ENCODE assay signal across 12 cellular contexts in genomic region chr2:37201766-37202165, GRCh38. TPM values are rescaled to one million over a fixed set of nuclear protein-coding genes. Genes with fewer than 3 reads are reported as not detected.
A peak's percentile ranks its signal among the peaks of the same experiment; 100 is the strongest.
DNase-seq lines count a peak whose midpoint lies in the region; ATAC-seq, FAIRE-seq and TF ChIP-seq lines count a peak whose summit lies in the region.
"Had no signal": no experiment of that assay in that cellular context is flagged by ENCODE, and none has a peak within 500 bp of the region (broad histone marks: within the 10 kb centered on the region; RNA-seq: fewer than 3 reads in every experiment).

No MANE protein-coding gene starts in this region.

- TF ChIP-seq RAD21 in GM12878 (IDR thresholded peaks at IDR 0.05; ENCODE audit: insufficient read depth, low read depth, low read length): no peak

- H3K27ac ChIP-seq in SK-N-MC (peak overlapping the region; percentile 27; the same call in 1 of the 2 replicates), GM12878 (ENCODE audit: control insufficient read depth, insufficient read depth) (0 out of 2 replicates have a peak overlapping the region, but pooled peaks have one; percentile 24), body of pancreas (no peak overlapping the region)
- H3K27ac ChIP-seq: stomach had no signal

- H3K27me3 ChIP-seq in GM12878 (replicated peaks in 1 of 2; ENCODE audit: control insufficient read depth in 2 of 2, insufficient read depth in 2 of 2, low read length in 1 of 2): no peaks in the 10 kb centered on the region
- no peaks in the 10 kb centered on the region for H3K27me3 ChIP-seq in body of pancreas
- H3K27me3 ChIP-seq: stomach had no signal

- DNase-seq in activated gamma-delta T cell treated with Interleukin-2 at 50 U/mL for 16 hours (peak; percentile 49), activated gamma-delta T cell (lab: John Stamatoyannopoulos, UW) (no peak), SK-N-MC (ENCODE audit: low read depth, low spot score) (no peak), GM12878 (ENCODE audit: low read depth, low spot score) (no peak), occipital lobe (lab: John Stamatoyannopoulos, UW) (no peak), NOMO-1 treated with dmso at 0.1 percent for 144 hours (lab: John Stamatoyannopoulos, UW; ENCODE audit: unreplicated experiment) (no peak), body of pancreas (no peak)
- DNase-seq in stimulated activated CD8-positive, alpha-beta memory T cell treated with anti-CD3 and anti-CD28 coated beads, Interleukin-7, amount 100 ng/mL, for 4 hours (ENCODE audit: low read depth in 2 of 2): peak; percentile 48 to 60
- DNase-seq: AML-193, NCI-H1436 treated with DMSO at 0.1 percent for 48 hours, SHP77, stomach had no signal

- intact Hi-C loops in GM12878 (cut with micrococcal nuclease; ENCODE audit: unreplicated experiment) (no loop called here), body of pancreas (cut with DNase I) (no loop called here)

- peaks cover 80% of the 10 kb centered on the region for H3K36me3 ChIP-seq in SK-N-MC (ENCODE audit: insufficient read depth, low read length)
- H3K36me3 ChIP-seq in GM12878 (ENCODE audit: control insufficient read depth in 2 of 2, insufficient read depth in 2 of 2, low read length in 1 of 2): peaks cover 4 to 38% of the 10 kb centered on the region in 2 experiments
- peaks cover 0 to 16% of the 10 kb centered on the region in 2 donors for H3K36me3 ChIP-seq in body of pancreas (replicated peaks in 1 of 2; ENCODE audit: insufficient read depth in 1 of 2, low read depth in 2 of 2)

- CTCF ChIA-PET in GM12878 (lab: Yijun Ruan, JAX): interaction anchor here (0.6 to 1.0 kb wide), 4 partner anchors 17 to 86 kb away, joined by 3 to 4 read pairs (median 3); partner anchors contain the start of genes CEBPZ and NDUFAF7

- ATAC-seq in GM12878 (peak; percentile 21; the same call in 1 of the 3 replicates), body of pancreas (no peak)

- FAIRE-seq in GM12878 (lab: Jason Lieb, UNC): no peak

- TF ChIP-seq EP300 in GM12878 (IDR thresholded peaks at IDR 0.05; ENCODE audit: borderline replicate concordance in 1 of 2, control insufficient read depth in 1 of 2, low read depth in 2 of 2, low read length in 2 of 2): no peak

- no TSS peak for BruUV-seq in GM12878 (replicated peaks; lab: Mats Ljungman, UMichigan)

- no peak overlapping the region for H2AFZ ChIP-seq in GM12878 (ENCODE audit: control insufficient read depth, low read depth, low read length)

- H3K4me1 ChIP-seq in GM12878 (ENCODE audit: control insufficient read depth, insufficient read depth, low read length): peaks cover 5% of the 10 kb centered on the region; the same call in 1 of the 2 replicates
- peaks cover 13% of the 10 kb centered on the region for H3K4me1 ChIP-seq in body of pancreas

- H3K9ac ChIP-seq in SK-N-MC (ENCODE audit: insufficient read length) (no peak overlapping the region), GM12878 (ENCODE audit: control insufficient read depth, insufficient read depth, low read length) (no peak overlapping the region)

- in situ Hi-C loops in GM12878 (cut with MboI): no loop called here

- no peaks in the 10 kb centered on the region for H4K20me1 ChIP-seq in GM12878 (ENCODE audit: control insufficient read depth, insufficient read depth)

- RAD21 ChIA-PET in GM12878 (lab: Charles Lee; ENCODE audit: unreplicated experiment): interaction anchor here (0.6 to 1.0 kb wide), 2 partner anchors 10 to 789 kb away, joined by 3 to 4 read pairs; no protein-coding TSS in a partner anchor

- WGBS in GM12878 (ENCODE audit: insufficient coverage, insufficient replicate concordance, low lambda C conversion rate, missing lambda C conversion rate): 40% methylated on average over 1 of the region's 1 CpG
- WGBS in body of pancreas, 2 donors: 83 to 93% methylated on average over 1 of the region's 1 CpG

- POLR2A ChIA-PET in GM12878 (lab: Charles Lee): interaction anchor here (0.6 to 0.9 kb wide), 2 partner anchors 30 to 417 kb away, joined by 3 read pairs; partner anchors contain the start of gene NDUFAF7

- H3K4me3 ChIP-seq in SK-N-MC (no peak overlapping the region), GM12878 (no peak overlapping the region), body of pancreas (no peak overlapping the region)
- H3K4me3 ChIP-seq: stomach had no signal

- H3K4me2 ChIP-seq in GM12878 (ENCODE audit: control insufficient read depth, insufficient read depth): no peak overlapping the region

- H3K9me3 ChIP-seq in SK-N-MC (ENCODE audit: low read depth, low read length): peaks cover 32% of the 10 kb centered on the region
- peaks cover 9% of the 10 kb centered on the region for H3K9me3 ChIP-seq in GM12878 (replicated peaks; ENCODE audit: control insufficient read depth, insufficient read depth, low read length)
- H3K9me3 ChIP-seq in body of pancreas: peaks cover 0 to 6% (median 0%) of the 10 kb centered on the region in 3 donors

- peaks cover 38% of the 10 kb centered on the region for H3K79me2 ChIP-seq in GM12878 (ENCODE audit: control insufficient read depth, insufficient read depth, low read length)

- TF ChIP-seq CTCF in GM12878 (IDR thresholded peaks at IDR 0.05 in 2 of 3, conservative IDR thresholded peaks at IDR 0.05 in 1 of 3; ENCODE audit: control insufficient read depth in 2 of 3, extremely low read depth in 1 of 3, insufficient read depth in 1 of 3, low read depth in 3 of 3, low read length in 3 of 3): no peak; a peak in 1 of 6 replicates
- no peak for TF ChIP-seq CTCF in body of pancreas (IDR thresholded peaks at IDR 0.05)

- no peak for TF ChIP-seq POLR2A in GM12878 (IDR thresholded peaks at IDR 0.05; ENCODE audit: low read depth, low read length)
- TF ChIP-seq POLR2A in body of pancreas (IDR thresholded peaks at IDR 0.05): no peak

- SMC1A ChIA-PET in GM12878 (lab: Charles Lee; ENCODE audit: uncharacterized antibody, unreplicated experiment): interaction anchor here (1.2 to 1.7 kb wide), 2 partner anchors 17 to 22 kb away, joined by 3 to 4 read pairs; no protein-coding TSS in a partner anchor

RNA-seq across cellular contexts. Expression of gene CEBPZOS, which starts 5.5 kb away (rescaled TPM):
- 38.8 and 41.9 TPM in 2 replicates for total RNA-seq in GM12878 (2013; cell fraction: nucleolus; rRNA removed)
- total RNA-seq in GM12878 (2014; rRNA removed) (28.1 and 31.2 TPM in 2 replicates), GM12878 (2014; rRNA removed; fragmentation: Illumina TruSeq; extraction: Trizol) (26.5 and 27.1 TPM in 2 replicates), GM12878 (2021) (32.1 and 33.2 TPM in 2 replicates), occipital lobe (24.5 TPM), body of pancreas (10 to 100 TPM in 1 of 2 donors, 1 to 10 TPM in 1; 9.9 to 21.8 TPM)
- 19.9 TPM for polyA plus RNA-seq in GM12878 (2011; ENCODE audit: low read depth)
- polyA plus RNA-seq in GM12878 (2011; rRNA removed) (47.8 and 73.5 TPM in 2 replicates), GM12878 (2014; fragmentation: Illumina TruSeq; extraction: Trizol) (41.3 and 46.2 TPM in 2 replicates), GM12878 (2014; fragmentation: Nextera tagmentation; extraction: Ambion mirVana) (10 to 100 TPM; 22.9 to 50.8 TPM), GM12878 (2014; rRNA removed) (44.3 and 48.5 TPM in 2 replicates), GM12878 (2016; fragmentation: Nextera tagmentation; extraction: Ambion mirVana) (10 to 100 TPM; 36.8 to 47.9 TPM)
- polyA plus RNA-seq in GM12878 (2011; cell fraction: cytosol; rRNA removed): 25.4 and 29.8 TPM in 2 replicates
- polyA plus RNA-seq in GM12878 (2011; cell fraction: nucleus; rRNA removed): 15.9 and 16.6 TPM in 2 replicates
- polyA plus RNA-seq in GM12878 (2012): 24.8 and 30.7 TPM in 2 replicates
- polyA minus RNA-seq in GM12878 (2011; rRNA and poly(A)+ RNA removed): 12.5 and 15.9 TPM in 2 replicates
- 3.5 and 7.3 TPM in 2 replicates for polyA minus RNA-seq in GM12878 (2011; cell fraction: cytosol; rRNA and poly(A)+ RNA removed)
- 8.2 and 18.1 TPM in 2 replicates for polyA minus RNA-seq in GM12878 (2011; cell fraction: nucleus; rRNA and poly(A)+ RNA removed)

RNA-seq across cellular contexts. Expression of gene SULT6B1, which starts 13.3 kb away (rescaled TPM):
- total RNA-seq in GM12878 (2013; cell fraction: nucleolus; rRNA removed): not detected in 2 replicates
- total RNA-seq in GM12878 (2014; rRNA removed) (not detected in 2 replicates), GM12878 (2014; rRNA removed; fragmentation: Illumina TruSeq; extraction: Trizol) (not detected in 2 replicates), GM12878 (2021) (not detected in 2 replicates), occipital lobe (not detected), body of pancreas (not detected)
- not detected for polyA plus RNA-seq in GM12878 (2011; ENCODE audit: low read depth)
- polyA plus RNA-seq in GM12878 (2011; rRNA removed) (not detected in 2 replicates), GM12878 (2014; fragmentation: Illumina TruSeq; extraction: Trizol) (not detected in 2 replicates), GM12878 (2014; fragmentation: Nextera tagmentation; extraction: Ambion mirVana) (not detected), GM12878 (2014; rRNA removed) (not detected in 2 replicates), GM12878 (2016; fragmentation: Nextera tagmentation; extraction: Ambion mirVana) (not detected)
- polyA plus RNA-seq in GM12878 (2011; cell fraction: cytosol; rRNA removed): not detected in 2 replicates
- not detected in 2 replicates for polyA plus RNA-seq in GM12878 (2011; cell fraction: nucleus; rRNA removed)
- polyA plus RNA-seq in GM12878 (2012): not detected in 2 replicates
- not detected in 2 replicates for polyA minus RNA-seq in GM12878 (2011; rRNA and poly(A)+ RNA removed)
- not detected in 2 replicates for polyA minus RNA-seq in GM12878 (2011; cell fraction: cytosol; rRNA and poly(A)+ RNA removed)
- not detected in 2 replicates for polyA minus RNA-seq in GM12878 (2011; cell fraction: nucleus; rRNA and poly(A)+ RNA removed)
- total RNA-seq: stomach had no signal
- polyA plus RNA-seq: stomach had no signal

RNA-seq across cellular contexts. Expression of gene CEBPZ, which starts 29.6 kb away (rescaled TPM):
- 63.8 and 68.2 TPM in 2 replicates for total RNA-seq in GM12878 (2013; cell fraction: nucleolus; rRNA removed)
- total RNA-seq in GM12878 (2014; rRNA removed) (38.0 and 46.3 TPM in 2 replicates), GM12878 (2014; rRNA removed; fragmentation: Illumina TruSeq; extraction: Trizol) (77.3 and 89.2 TPM in 2 replicates), GM12878 (2021) (57.6 and 62.0 TPM in 2 replicates), occipital lobe (65.0 TPM), body of pancreas (10 to 100 TPM; 20.8 to 33.6 TPM)
- polyA plus RNA-seq in GM12878 (2011; ENCODE audit: low read depth): 30.7 TPM
- polyA plus RNA-seq in GM12878 (2011; rRNA removed) (29.4 and 48.4 TPM in 2 replicates), GM12878 (2014; fragmentation: Illumina TruSeq; extraction: Trizol) (60.1 and 76.4 TPM in 2 replicates), GM12878 (2014; fragmentation: Nextera tagmentation; extraction: Ambion mirVana) (10 to 100 TPM; 38.2 to 69.6 TPM), GM12878 (2014; rRNA removed) (33.0 and 36.1 TPM in 2 replicates), GM12878 (2016; fragmentation: Nextera tagmentation; extraction: Ambion mirVana) (10 to 100 TPM; 43.2 to 55.7 TPM)
- polyA plus RNA-seq in GM12878 (2011; cell fraction: cytosol; rRNA removed): 7.6 and 8.6 TPM in 2 replicates
- 14.6 and 20.9 TPM in 2 replicates for polyA plus RNA-seq in GM12878 (2011; cell fraction: nucleus; rRNA removed)
- 37.7 and 42.8 TPM in 2 replicates for polyA plus RNA-seq in GM12878 (2012)
- 20.3 and 30.2 TPM in 2 replicates for polyA minus RNA-seq in GM12878 (2011; rRNA and poly(A)+ RNA removed)
- 9.1 and 13.0 TPM in 2 replicates for polyA minus RNA-seq in GM12878 (2011; cell fraction: cytosol; rRNA and poly(A)+ RNA removed)
- polyA minus RNA-seq in GM12878 (2011; cell fraction: nucleus; rRNA and poly(A)+ RNA removed): 17.2 and 18.6 TPM in 2 replicates

RNA-seq across cellular contexts. Expression of gene NDUFAF7, which starts 29.7 kb away (rescaled TPM):
- total RNA-seq in GM12878 (2013; cell fraction: nucleolus; rRNA removed): 50.1 and 55.2 TPM in 2 replicates
- total RNA-seq in GM12878 (2014; rRNA removed) (16.6 and 22.0 TPM in 2 replicates), GM12878 (2014; rRNA removed; fragmentation: Illumina TruSeq; extraction: Trizol) (25.3 and 26.6 TPM in 2 replicates), GM12878 (2021) (17.1 and 21.1 TPM in 2 replicates), occipital lobe (36.2 TPM), body of pancreas (10 to 100 TPM; 12.2 to 18.5 TPM)
- polyA plus RNA-seq in GM12878 (2011; ENCODE audit: low read depth): 14.5 TPM
- polyA plus RNA-seq in GM12878 (2011; rRNA removed) (39.5 and 57.4 TPM in 2 replicates), GM12878 (2014; fragmentation: Illumina TruSeq; extraction: Trizol) (26.6 and 31.2 TPM in 2 replicates), GM12878 (2014; fragmentation: Nextera tagmentation; extraction: Ambion mirVana) (10 to 100 TPM; 18.3 to 25.0 TPM), GM12878 (2014; rRNA removed) (21.2 and 30.0 TPM in 2 replicates), GM12878 (2016; fragmentation: Nextera tagmentation; extraction: Ambion mirVana) (10 to 100 TPM; 23.2 to 23.6 TPM)
- 20.7 and 26.2 TPM in 2 replicates for polyA plus RNA-seq in GM12878 (2011; cell fraction: cytosol; rRNA removed)
- 61.1 and 71.0 TPM in 2 replicates for polyA plus RNA-seq in GM12878 (2011; cell fraction: nucleus; rRNA removed)
- polyA plus RNA-seq in GM12878 (2012): 15.2 and 16.1 TPM in 2 replicates
- polyA minus RNA-seq in GM12878 (2011; rRNA and poly(A)+ RNA removed): 18.0 and 20.8 TPM in 2 replicates
- 6.2 and 6.9 TPM in 2 replicates for polyA minus RNA-seq in GM12878 (2011; cell fraction: cytosol; rRNA and poly(A)+ RNA removed)
- polyA minus RNA-seq in GM12878 (2011; cell fraction: nucleus; rRNA and poly(A)+ RNA removed): 11.5 and 13.9 TPM in 2 replicates

RNA-seq across cellular contexts. Expression of gene EIF2AK2, which starts 45.0 kb away (rescaled TPM):
- 77.0 and 86.6 TPM in 2 replicates for total RNA-seq in GM12878 (2013; cell fraction: nucleolus; rRNA removed)
- total RNA-seq in GM12878 (2014; rRNA removed) (44.4 and 53.4 TPM in 2 replicates), GM12878 (2014; rRNA removed; fragmentation: Illumina TruSeq; extraction: Trizol) (59.7 and 66.5 TPM in 2 replicates), GM12878 (2021) (69.8 and 72.9 TPM in 2 replicates), occipital lobe (48.7 TPM), body of pancreas (10 to 100 TPM; 18.9 to 39.9 TPM)
- 20.5 TPM for polyA plus RNA-seq in GM12878 (2011; ENCODE audit: low read depth)
- polyA plus RNA-seq in GM12878 (2011; rRNA removed) (70.6 and 110 TPM in 2 replicates), GM12878 (2014; fragmentation: Illumina TruSeq; extraction: Trizol) (66.9 and 85.4 TPM in 2 replicates), GM12878 (2014; fragmentation: Nextera tagmentation; extraction: Ambion mirVana) (10 to 100 TPM; 16.2 to 34.6 TPM), GM12878 (2014; rRNA removed) (40.2 and 46.7 TPM in 2 replicates), GM12878 (2016; fragmentation: Nextera tagmentation; extraction: Ambion mirVana) (10 to 100 TPM; 70.9 to 81.4 TPM)
- 26.0 and 28.0 TPM in 2 replicates for polyA plus RNA-seq in GM12878 (2011; cell fraction: cytosol; rRNA removed)
- polyA plus RNA-seq in GM12878 (2011; cell fraction: nucleus; rRNA removed): 27.1 and 35.1 TPM in 2 replicates
- 26.9 and 29.2 TPM in 2 replicates for polyA plus RNA-seq in GM12878 (2012)
- 53.2 and 72.5 TPM in 2 replicates for polyA minus RNA-seq in GM12878 (2011; rRNA and poly(A)+ RNA removed)
- 35.1 and 38.6 TPM in 2 replicates for polyA minus RNA-seq in GM12878 (2011; cell fraction: cytosol; rRNA and poly(A)+ RNA removed)
- polyA minus RNA-seq in GM12878 (2011; cell fraction: nucleus; rRNA and poly(A)+ RNA removed): 19.9 and 38.9 TPM in 2 replicates

Comparison
In these comparisons a context has a peak if more than half of its experiments do, and no peak if none do; other contexts are left out.
1. DNase-seq: peak in activated gamma-delta T cell treated with Interleukin-2 at 50 U/mL for 16 hours (single experiment) and stimulated activated CD8-positive, alpha-beta memory T cell treated with anti-CD3 and anti-CD28 coated beads, Interleukin-7, amount 100 ng/mL, for 4 hours (2 of 2); none in activated gamma-delta T cell (single experiment), SK-N-MC (single experiment), GM12878 (single experiment), occipital lobe (single experiment), NOMO-1 treated with dmso at 0.1 percent for 144 hours (single experiment) and body of pancreas (0 of 4).
2. H3K27ac ChIP-seq: peak in SK-N-MC (single experiment) and GM12878 (single experiment); none in body of pancreas (0 of 4).